ENCODE assay signal across 33 cellular contexts in genomic region chr1:64570267-64570666, GRCh38.
"Had no signal": no experiment of that assay in that cellular context is flagged by ENCODE, and none has a peak within 500 bp of the region (broad histone marks: within the 10 kb centered on the region; RNA-seq: fewer than 3 reads in every experiment).

No MANE protein-coding gene starts in this region.

- H3K4me3 ChIP-seq: adrenal gland, breast epithelium, coronary artery, dorsolateral prefrontal cortex had no signal

- H3K27ac Mint-ChIP-seq: activated B cell treated with CpG ODN at 0.5 μM for 24 hours; activated CD8-positive, alpha-beta T cell treated with anti-CD3 and anti-CD28 coated beads for 36 hours; activated naive CD4-positive, alpha-beta T cell treated with anti-CD3 and anti-CD28 coated beads for 36 hours; activated naive CD4-positive, alpha-beta T cell treated with anti-CD3 and anti-CD28 coated beads, Interleukin-2, amount 50 U/mL, for 24 hours; activated naive CD8-positive, alpha-beta T cell treated with anti-CD3 and anti-CD28 coated beads for 36 hours; activated naive CD8-positive, alpha-beta T cell treated with anti-CD3 and anti-CD28 coated beads, Interleukin-2, amount 50 U/mL, for 24 hours; activated T-helper 17 cell treated with anti-CD3 and anti-CD28 coated beads, Interleukin-2, amount 50 U/mL, for 72 hours; dendritic cell treated with granulocyte-macrophage colony-stimulating factor and Interleukin-4, amounts not matched to agents 40 ng/mL and 50 ng/mL, for 4 days; endodermal cell; T-helper 17 cell; T-helper 2 cell treated with Interferon-gamma antibody and Interleukin-4, amounts not matched to agents 5 μg/mL and 100 μg/mL, for 36 hours had no signal

- H3K4me1 Mint-ChIP-seq: activated B cell treated with CpG ODN at 0.5 μM for 24 hours; activated naive CD4-positive, alpha-beta T cell treated with anti-CD3 and anti-CD28 coated beads, Interleukin-2, amount 50 U/mL, for 24 hours; activated naive CD8-positive, alpha-beta T cell treated with anti-CD3 and anti-CD28 coated beads for 36 hours; activated naive CD8-positive, alpha-beta T cell treated with anti-CD3 and anti-CD28 coated beads, Interleukin-2, amount 50 U/mL, for 24 hours; activated T-helper 17 cell treated with anti-CD3 and anti-CD28 coated beads, Interleukin-2, amount 50 U/mL, for 72 hours; central memory CD8-positive, alpha-beta T cell; T-helper 17 cell had no signal

- H3K4me3 Mint-ChIP-seq: activated B cell treated with CpG ODN at 0.5 μM for 24 hours; activated CD8-positive, alpha-beta T cell treated with anti-CD3 and anti-CD28 coated beads for 36 hours; activated naive CD4-positive, alpha-beta T cell treated with anti-CD3 and anti-CD28 coated beads for 36 hours; activated naive CD4-positive, alpha-beta T cell treated with anti-CD3 and anti-CD28 coated beads, Interleukin-2, amount 50 U/mL, for 24 hours; activated naive CD8-positive, alpha-beta T cell treated with anti-CD3 and anti-CD28 coated beads for 36 hours; activated naive CD8-positive, alpha-beta T cell treated with anti-CD3 and anti-CD28 coated beads, Interleukin-2, amount 50 U/mL, for 24 hours; activated T-cell treated with anti-CD3 and anti-CD28 coated beads, Interleukin-2, amount 50 U/mL, for 4 hours; activated T-helper 17 cell treated with anti-CD3 and anti-CD28 coated beads, Interleukin-2, amount 50 U/mL, for 72 hours; brain; central memory CD8-positive, alpha-beta T cell; dendritic cell treated with granulocyte-macrophage colony-stimulating factor and Interleukin-4, amounts not matched to agents 40 ng/mL and 50 ng/mL, for 4 days; endodermal cell; T-helper 17 cell; T-helper 2 cell treated with Interferon-gamma antibody and Interleukin-4, amounts not matched to agents 5 μg/mL and 100 μg/mL, for 36 hours had no signal

- H3K36me3 ChIP-seq: adrenal gland, breast epithelium, WERI-Rb-1 had no signal

- H3K9me3 Mint-ChIP-seq: activated B cell treated with CpG ODN at 0.5 μM for 24 hours; activated CD8-positive, alpha-beta T cell treated with anti-CD3 and anti-CD28 coated beads for 36 hours; activated naive CD4-positive, alpha-beta T cell treated with anti-CD3 and anti-CD28 coated beads for 36 hours; activated naive CD4-positive, alpha-beta T cell treated with anti-CD3 and anti-CD28 coated beads, Interleukin-2, amount 50 U/mL, for 24 hours; activated naive CD8-positive, alpha-beta T cell treated with anti-CD3 and anti-CD28 coated beads for 36 hours; activated naive CD8-positive, alpha-beta T cell treated with anti-CD3 and anti-CD28 coated beads, Interleukin-2, amount 50 U/mL, for 24 hours; activated T-cell treated with anti-CD3 and anti-CD28 coated beads, Interleukin-2, amount 50 U/mL, for 4 hours; activated T-helper 17 cell treated with anti-CD3 and anti-CD28 coated beads, Interleukin-2, amount 50 U/mL, for 72 hours; brain; central memory CD8-positive, alpha-beta T cell; dendritic cell treated with granulocyte-macrophage colony-stimulating factor and Interleukin-4, amounts not matched to agents 40 ng/mL and 50 ng/mL, for 4 days; endodermal cell; T-helper 2 cell treated with Interferon-gamma antibody and Interleukin-4, amounts not matched to agents 5 μg/mL and 100 μg/mL, for 36 hours had no signal

- H3K4me1 ChIP-seq: breast epithelium had no signal

- DNase-seq: activated B cell treated with CpG ODN at 0.5 μM for 24 hours; activated CD4-positive, alpha-beta T cell treated with anti-CD3 and anti-CD28 coated beads for 48 hours; activated CD4-positive, alpha-beta T cell treated with anti-CD3 and anti-CD28 coated beads, Interleukin-2, amount 50 U/mL, for 1 hour; activated CD4-positive, alpha-beta T cell treated with anti-CD3 and anti-CD28 coated beads, Interleukin-2, amount 50 U/mL, for 48 hours; activated CD8-positive, alpha-beta memory T cell treated with anti-CD3 and anti-CD28 coated beads for 24 hours; activated CD8-positive, alpha-beta T cell treated with anti-CD3 and anti-CD28 coated beads for 36 hours; activated effector memory CD4-positive, alpha-beta T cell treated with Interleukin-2 at 50 U/mL for 16 hours; activated gamma-delta T cell treated with Interleukin-2 at 50 U/mL for 16 hours; activated naive CD4-positive, alpha-beta T cell treated with anti-CD3 and anti-CD28 coated beads for 36 hours; activated naive CD8-positive, alpha-beta T cell treated with anti-CD3 and anti-CD28 coated beads for 36 hours; activated naive CD8-positive, alpha-beta T cell treated with anti-CD3 and anti-CD28 coated beads, Interleukin-2, amount 50 U/mL, for 24 hours; activated T-cell treated with anti-CD3 and anti-CD28 coated beads, Interleukin-2, amount 50 U/mL, for 4 hours; adrenal gland; amygdala; aorta; dorsolateral prefrontal cortex; effector memory CD4-positive, alpha-beta T cell; endodermal cell; foreskin fibroblast; head of caudate nucleus; T-helper 17 cell; T1000; WERI-Rb-1 had no signal

- ATAC-seq: activated CD4-positive, CD25-positive, alpha-beta regulatory T cell treated with anti-CD3 and anti-CD28 coated beads, Interleukin-2, amount 50 U/mL, for 24 hours; activated CD8-positive, alpha-beta T cell treated with anti-CD3 and anti-CD28 coated beads for 36 hours; activated naive CD8-positive, alpha-beta T cell treated with anti-CD3 and anti-CD28 coated beads, Interleukin-2, amount 50 U/mL, for 24 hours; activated T-cell treated with anti-CD3 and anti-CD28 coated beads, Interleukin-2, amount 50 U/mL, for 4 hours; activated T-helper 17 cell treated with anti-CD3 and anti-CD28 coated beads, Interleukin-2, amount 50 U/mL, for 72 hours; esophagus mucosa; T-helper 17 cell had no signal

- H3K27ac ChIP-seq: adrenal gland, breast epithelium, coronary artery, dorsolateral prefrontal cortex, WERI-Rb-1 had no signal

- H3K36me3 Mint-ChIP-seq: activated naive CD4-positive, alpha-beta T cell treated with anti-CD3 and anti-CD28 coated beads, Interleukin-2, amount 50 U/mL, for 24 hours; brain had no signal

- H3K27me3 Mint-ChIP-seq: activated CD8-positive, alpha-beta T cell treated with anti-CD3 and anti-CD28 coated beads for 36 hours; activated naive CD8-positive, alpha-beta T cell treated with anti-CD3 and anti-CD28 coated beads for 36 hours; activated naive CD8-positive, alpha-beta T cell treated with anti-CD3 and anti-CD28 coated beads, Interleukin-2, amount 50 U/mL, for 24 hours; brain; dendritic cell treated with granulocyte-macrophage colony-stimulating factor and Interleukin-4, amounts not matched to agents 40 ng/mL and 50 ng/mL, for 4 days had no signal

- H3K9me3 ChIP-seq: adrenal gland, breast epithelium had no signal

- H3K27me3 ChIP-seq: adrenal gland, breast epithelium had no signal
